In the genomic region with DNA sequence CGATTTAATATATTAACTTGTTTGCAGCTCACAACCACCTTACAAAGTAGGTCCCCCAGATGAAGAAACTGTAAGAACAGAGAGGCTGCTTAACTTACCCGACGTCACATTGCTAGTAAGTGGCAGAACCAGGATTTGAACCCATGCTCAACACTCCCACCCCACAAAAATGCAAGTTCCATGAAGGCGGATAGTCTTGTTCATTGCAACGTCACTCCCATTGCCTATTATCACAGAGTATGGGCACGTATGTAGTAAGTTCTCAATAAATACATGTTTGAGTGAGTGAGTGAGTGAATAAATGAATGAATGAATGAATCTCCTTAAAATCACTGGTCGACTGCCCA, we compare ENCODE assay signal across 8 cellular contexts. TPM values are rescaled to one million over a fixed set of nuclear protein-coding genes. Genes with fewer than 3 reads are reported as not detected.
DNase-seq lines count a peak whose midpoint lies in the region; ATAC-seq, FAIRE-seq and TF ChIP-seq lines count a peak whose summit lies in the region.

No MANE protein-coding gene starts in this region.

- RAD21 ChIA-PET in HCT116 (lab: Charles Lee; ENCODE audit: low non-redundant PET in 1 of 2, low total read pairs in 2 of 2, uncharacterized antibody in 2 of 2, unreplicated experiment in 2 of 2): no interaction called here

- no peak for FAIRE-seq in H54 (lab: Jason Lieb, UNC)

- 52% methylated on average over 7 of the region's 7 CpGs for WGBS in hepatocyte (ENCODE audit: low lambda C conversion rate, missing lambda C conversion rate)
- WGBS in smooth muscle cell (ENCODE audit: low lambda C conversion rate): 51% methylated on average over 7 of the region's 7 CpGs

- H3K4me1 ChIP-seq in HCT116 (ENCODE audit: control insufficient read depth in 1 of 2, insufficient read depth in 2 of 2, low read length in 2 of 2) (peaks cover 17 to 31% of the 10 kb centered on the region in 2 experiments), hepatocyte (ENCODE audit: insufficient read depth) (peaks cover 6% of the 10 kb centered on the region), smooth muscle cell (ENCODE audit: low read depth) (peaks cover 12% of the 10 kb centered on the region)

- H3K27ac Mint-ChIP-seq in WTC11: no peak overlapping the region

- no peaks in the 10 kb centered on the region for H4K20me1 ChIP-seq in HCT116 (ENCODE audit: insufficient read depth)
- peaks cover 6% of the 10 kb centered on the region for H4K20me1 ChIP-seq in hepatocyte (ENCODE audit: insufficient read depth, poor library complexity, severe bottlenecking)
- peaks cover 39% of the 10 kb centered on the region for H4K20me1 ChIP-seq in smooth muscle cell (ENCODE audit: low read depth)

- H3K9ac ChIP-seq in HCT116 (ENCODE audit: low read length): peak overlapping the region; percentile 80
- H3K9ac ChIP-seq in smooth muscle cell (ENCODE audit: low read depth): no peak overlapping the region

- peak overlapping the region; percentile 92 for H3K4me3 Mint-ChIP-seq in WTC11

- no TSS peak for BruUV-seq in HCT116 (replicated peaks; lab: Mats Ljungman, UMichigan)

- H3K9me3 Mint-ChIP-seq in WTC11: no peaks in the 10 kb centered on the region

- H3F3A ChIP-seq in smooth muscle cell (ENCODE audit: low read depth): no peaks in the 10 kb centered on the region

- H3K27me3 ChIP-seq in HCT116 (ENCODE audit: insufficient read depth, low read length): no peaks in the 10 kb centered on the region
- no peaks in the 10 kb centered on the region for H3K27me3 ChIP-seq in hepatocyte
- H3K27me3 ChIP-seq in smooth muscle cell (ENCODE audit: low read depth): no peaks in the 10 kb centered on the region

- peaks cover 54% of the 10 kb centered on the region for H3K79me2 ChIP-seq in HCT116 (ENCODE audit: insufficient read depth, low read length)
- peaks cover 45% of the 10 kb centered on the region for H3K79me2 ChIP-seq in hepatocyte
- peaks cover 39% of the 10 kb centered on the region for H3K79me2 ChIP-seq in smooth muscle cell (ENCODE audit: low read depth)

- H3K9me3 ChIP-seq in HCT116 (ENCODE audit: control insufficient read depth in 1 of 2, insufficient read depth in 1 of 2, low read depth in 1 of 2, low read length in 2 of 2): no peaks in the 10 kb centered on the region
- no peaks in the 10 kb centered on the region for H3K9me3 ChIP-seq in hepatocyte (ENCODE audit: low read depth)
- H3K9me3 ChIP-seq in smooth muscle cell (replicated peaks; ENCODE audit: low read depth): no peaks in the 10 kb centered on the region

- no peaks in the 10 kb centered on the region for H3K36me3 Mint-ChIP-seq in WTC11

- intact Hi-C loops in HCT116 (cut with micrococcal nuclease): no loop called here

- TF ChIP-seq RAD21 in HCT116 (IDR thresholded peaks at IDR 0.05; ENCODE audit: low read depth): no peak

- no peaks in the 10 kb centered on the region for H3K36me3 ChIP-seq in HCT116 (ENCODE audit: control insufficient read depth in 1 of 2, insufficient read depth in 2 of 2, low read length in 2 of 2)
- no peaks in the 10 kb centered on the region for H3K36me3 ChIP-seq in hepatocyte (replicated peaks; ENCODE audit: insufficient read depth, low read depth)
- H3K36me3 ChIP-seq in smooth muscle cell (ENCODE audit: low read depth): no peaks in the 10 kb centered on the region

- TF ChIP-seq CTCF in HCT116 (IDR thresholded peaks at IDR 0.05 in 2 of 3, conservative IDR thresholded peaks at IDR 0.05 in 1 of 3; ENCODE audit: borderline replicate concordance in 1 of 3, insufficient read depth in 1 of 3, low read depth in 2 of 3, low read length in 2 of 3): no peak
- no peak for TF ChIP-seq CTCF in WTC11 (IDR thresholded peaks at IDR 0.05)
- no peak for TF ChIP-seq CTCF in hepatocyte (IDR thresholded peaks at IDR 0.05; ENCODE audit: poor library complexity)
- TF ChIP-seq CTCF in smooth muscle cell (IDR thresholded peaks at IDR 0.05; ENCODE audit: borderline replicate concordance, insufficient read depth, poor library complexity, severe bottlenecking): no peak

- H3K4me1 Mint-ChIP-seq in WTC11: peaks cover 57% of the 10 kb centered on the region

- H3K27ac ChIP-seq in HCT116 (ENCODE audit: low read depth, low read length) (peak overlapping the region; percentile 80), hepatocyte (no peak overlapping the region), smooth muscle cell (ENCODE audit: low read depth) (no peak overlapping the region), caudate nucleus (ENCODE audit: low read depth, low read length) (no peak overlapping the region)

- peaks cover 17% of the 10 kb centered on the region for H3K27me3 Mint-ChIP-seq in WTC11 (ENCODE audit: low read depth)

- H3K4me2 ChIP-seq in HCT116 (ENCODE audit: low read length) (peak overlapping the region; percentile 100), hepatocyte (peak overlapping the region; percentile 100), smooth muscle cell (peak overlapping the region; percentile 93)

- DNase-seq in HCT116 (ENCODE audit: low read depth, low spot score) (no peak), WTC11 (ENCODE audit: low spot score) (no peak), hepatocyte (ENCODE audit: low spot score) (no peak), smooth muscle cell (lab: John Stamatoyannopoulos, UW; ENCODE audit: unreplicated experiment) (no peak), caudate nucleus (lab: John Stamatoyannopoulos, UW) (no peak), H54 (ENCODE audit: insufficient read length, low spot score) (no peak)

- H3K4me3 ChIP-seq in HCT116 (replicated peaks in 1 of 2; ENCODE audit: low read depth in 1 of 2, low read length in 2 of 2) (peak overlapping the region; percentile 62 to 91), hepatocyte (peak overlapping the region; percentile 72), smooth muscle cell (peak overlapping the region; percentile 79)

- no peaks in the 10 kb centered on the region for H3K9me2 ChIP-seq in HCT116 (ENCODE audit: insufficient read depth)
- H3K9me2 ChIP-seq in hepatocyte (replicated peaks; ENCODE audit: insufficient read depth): no peaks in the 10 kb centered on the region

- TF ChIP-seq POLR2A in HCT116 (IDR thresholded peaks at IDR 0.05; ENCODE audit: borderline replicate concordance, extremely low read depth, insufficient read depth, insufficient read length) (no peak), H54 (IDR thresholded peaks at IDR 0.05; ENCODE audit: low read depth, low read length) (no peak)

- POLR2A ChIA-PET in HCT116 (lab: Charles Lee) (no interaction called here), WTC11 (lab: Charles Lee) (no interaction called here)

- no peak for ATAC-seq in HCT116
- no peak for ATAC-seq in WTC11
- no peak for ATAC-seq in GM21390 (IDR thresholded peaks at IDR 0.05; ENCODE audit: unreplicated experiment)
- no peak for ATAC-seq in GM19455 (IDR thresholded peaks at IDR 0.05; ENCODE audit: unreplicated experiment)

- H2AFZ ChIP-seq in HCT116 (ENCODE audit: low read depth, low read length, poor library complexity, severe bottlenecking): no peak overlapping the region
- peak overlapping the region; percentile 83 for H2AFZ ChIP-seq in hepatocyte
- H2AFZ ChIP-seq in smooth muscle cell (ENCODE audit: low read depth): peak overlapping the region; percentile 65

- CTCF ChIA-PET in HCT116 (lab: Charles Lee): interaction anchor here (1.0 kb wide), 1 partner anchor 288 kb away, joined by 6 read pairs; no protein-coding TSS in a partner anchor
- CTCF ChIA-PET in WTC11 (lab: Charles Lee): interaction anchor here (1.0 to 1.5 kb wide), 2 partner anchors 87 to 269 kb away, joined by 3 to 4 read pairs; no protein-coding TSS in a partner anchor

TF ChIP-seq in HCT116, 20 proteins besides CTCF, POLR2A, EP300 and RAD21:
- no peak for TF ChIP-seq ELF1 (IDR thresholded peaks at IDR 0.05; ENCODE audit: borderline replicate concordance, low read depth)
- TF ChIP-seq, protein P1, sequence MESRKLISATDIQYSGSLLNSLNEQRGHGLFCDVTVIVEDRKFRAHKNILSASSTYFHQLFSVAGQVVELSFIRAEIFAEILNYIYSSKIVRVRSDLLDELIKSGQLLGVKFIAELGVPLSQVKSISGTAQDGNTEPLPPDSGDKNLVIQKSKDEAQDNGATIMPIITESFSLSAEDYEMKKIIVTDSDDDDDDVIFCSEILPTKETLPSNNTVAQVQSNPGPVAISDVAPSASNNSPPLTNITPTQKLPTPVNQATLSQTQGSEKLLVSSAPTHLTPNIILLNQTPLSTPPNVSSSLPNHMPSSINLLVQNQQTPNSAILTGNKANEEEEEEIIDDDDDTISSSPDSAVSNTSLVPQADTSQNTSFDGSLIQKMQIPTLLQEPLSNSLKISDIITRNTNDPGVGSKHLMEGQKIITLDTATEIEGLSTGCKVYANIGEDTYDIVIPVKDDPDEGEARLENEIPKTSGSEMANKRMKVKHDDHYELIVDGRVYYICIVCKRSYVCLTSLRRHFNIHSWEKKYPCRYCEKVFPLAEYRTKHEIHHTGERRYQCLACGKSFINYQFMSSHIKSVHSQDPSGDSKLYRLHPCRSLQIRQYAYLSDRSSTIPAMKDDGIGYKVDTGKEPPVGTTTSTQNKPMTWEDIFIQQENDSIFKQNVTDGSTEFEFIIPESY (IDR thresholded peaks at IDR 0.05; ENCODE audit: extremely low read depth, insufficient replicate concordance, low read length): no peak

TF ChIP-seq in WTC11, 78 proteins besides CTCF, POLR2A, EP300 and RAD21:
- 0 out of 2 replicates have a peak, but pooled peaks have one; percentile 8 for TF ChIP-seq GABPB1 (CRISPR knock-in tag; IDR thresholded peaks at IDR 0.05)
- no peak for TF ChIP-seq NFYB (CRISPR knock-in tag; conservative IDR thresholded peaks at IDR 0.05; ENCODE audit: low read depth)
- no peak for TF ChIP-seq ZNF219 (CRISPR knock-in tag; IDR thresholded peaks at IDR 0.05; ENCODE audit: borderline replicate concordance)

RNA-seq across cellular contexts. Expression of a gene that starts 1.1 kb away (rescaled TPM):
- total RNA-seq in HCT116 (2021; ENCODE audit: unreplicated experiment): 12.2 TPM
- 2.9 and 3.1 TPM in 2 replicates for polyA plus RNA-seq in HCT116 (2012)
- 13.3 to 17.4 TPM (median 13.7 TPM) in 3 replicates for total RNA-seq in WTC11 (2021)
- total RNA-seq in hepatocyte: 5.7 and 6.4 TPM in 2 replicates
- 2.1 and 3.3 TPM in 2 replicates for polyA plus RNA-seq in hepatocyte
- 5.7 and 5.8 TPM in 2 replicates for total RNA-seq in smooth muscle cell
- 2.7 and 4.9 TPM in 2 replicates for polyA plus RNA-seq in smooth muscle cell

RNA-seq across cellular contexts. Expression of a gene that starts 34.4 kb away (rescaled TPM):
- total RNA-seq in HCT116 (2021; ENCODE audit: unreplicated experiment): not detected
- polyA plus RNA-seq in HCT116 (2012): not detected in 2 replicates
- total RNA-seq in WTC11 (2021): 0.78 to 1.3 TPM (median 0.80 TPM) in 3 replicates
- 0.08 and 0.23 TPM in 2 replicates for total RNA-seq in hepatocyte
- polyA plus RNA-seq in hepatocyte: 0.23 and 0.69 TPM in 2 replicates
- not detected in 2 replicates for total RNA-seq in smooth muscle cell
- not detected in 2 replicates for polyA plus RNA-seq in smooth muscle cell
